In the genomic region with DNA sequence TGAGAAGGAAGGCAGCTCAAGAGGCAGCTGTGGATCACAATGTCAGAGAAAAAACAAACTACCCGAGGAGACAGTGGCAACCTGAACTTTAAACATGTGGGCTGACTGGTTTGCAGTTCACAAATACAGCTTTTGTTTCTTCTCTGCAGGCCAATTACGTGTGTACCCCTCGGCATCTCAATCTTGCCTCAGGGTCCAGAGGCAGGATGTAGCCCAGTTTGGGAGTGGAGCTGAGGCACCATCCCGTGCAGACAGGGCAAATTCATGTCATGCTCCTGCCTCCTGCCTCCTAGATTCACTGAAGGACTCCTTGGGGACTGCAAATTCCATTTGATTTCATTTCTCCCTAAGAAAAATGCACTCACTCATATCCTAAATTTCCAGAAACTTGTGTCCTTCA, we compare ENCODE assay signal across 12 cellular contexts.
DNase-seq lines count a peak whose midpoint lies in the region; ATAC-seq and TF ChIP-seq lines count a peak whose summit lies in the region.
"Had no signal": no experiment of that assay in that cellular context is flagged by ENCODE, and none has a peak within 500 bp of the region (broad histone marks: within the 10 kb centered on the region; RNA-seq: fewer than 3 reads in every experiment).

No MANE protein-coding gene starts in this region.

- H3K79me2 ChIP-seq in PC-3 (ENCODE audit: low read length): no peaks in the 10 kb centered on the region

- no peaks in the 10 kb centered on the region for H3K9me3 Mint-ChIP-seq in Calu3 (ENCODE audit: low read depth, unreplicated experiment)
- H3K9me3 Mint-ChIP-seq: IgD-negative memory B cell; T-helper 1 cell treated with Interleukin-12 subunit alpha and Interleukin-12 subunit beta and Interleukin-4 antibody, amounts not matched to agents 30 μg/mL and 1 μg/mL, for 36 hours had no signal

- H3K4me3 Mint-ChIP-seq in Calu3 (ENCODE audit: low read depth, unreplicated experiment): no peak overlapping the region
- H3K4me3 Mint-ChIP-seq: IgD-negative memory B cell; T-helper 1 cell treated with Interleukin-12 subunit alpha and Interleukin-12 subunit beta and Interleukin-4 antibody, amounts not matched to agents 30 μg/mL and 1 μg/mL, for 36 hours had no signal

- POLR2A ChIA-PET in PC-3 (lab: Charles Lee; ENCODE audit: unreplicated experiment): no interaction called here

- TF ChIP-seq CTCF in Calu3 (IDR thresholded peaks at IDR 0.05; ENCODE audit: unreplicated experiment) (no peak), PC-3 (conservative IDR thresholded peaks at IDR 0.05; ENCODE audit: low read depth, low read length) (no peak), epithelial cell of esophagus (IDR thresholded peaks at IDR 0.05; ENCODE audit: insufficient read depth, low read depth, low read length, missing control alignments) (no peak)

- H3K27me3 Mint-ChIP-seq in Calu3 (ENCODE audit: unreplicated experiment): peaks cover 9% of the 10 kb centered on the region

- intact Hi-C loops in Calu3 (cut with micrococcal nuclease; ENCODE audit: unreplicated experiment) (no loop called here), PC-3 (cut with micrococcal nuclease) (no loop called here)

- H3K4me1 ChIP-seq in PC-3 (ENCODE audit: insufficient read depth, low read length): peaks cover 8% of the 10 kb centered on the region; the same call in 1 of the 2 replicates

- CTCF ChIA-PET in Calu3 (lab: Charles Lee): no interaction called here
- CTCF ChIA-PET in PC-3 (lab: Charles Lee): no interaction called here

- DNase-seq in Calu3: peak; percentile 51
- DNase-seq in PC-3: peak; percentile 70
- DNase-seq in epithelial cell of esophagus (ENCODE audit: low read depth): peak; percentile 85
- DNase-seq in renal cortical epithelial cell (ENCODE audit: low read depth): peak; percentile 85
- no peak for DNase-seq in NCI-H446 treated with DMSO at 0.1 percent for 48 hours (lab: John Stamatoyannopoulos, UW)
- DNase-seq in stimulated activated CD4-positive, alpha-beta T cell treated with anti-CD3 and anti-CD28 coated beads, Interleukin-15, amount 100 ng/mL, for 24 hours: no peak
- DNase-seq: DND-41, NCI-H2227 treated with DMSO at 0.1 percent for 48 hours had no signal

- no peak overlapping the region for H3K9ac ChIP-seq in PC-3 (ENCODE audit: low read length)

- no peak overlapping the region for H2AFZ ChIP-seq in PC-3 (ENCODE audit: low read length)

- no peaks in the 10 kb centered on the region for H3K36me3 Mint-ChIP-seq in Calu3 (ENCODE audit: insufficient read depth, unreplicated experiment)
- H3K36me3 Mint-ChIP-seq: IgD-negative memory B cell had no signal

- H3K4me2 ChIP-seq in PC-3 (ENCODE audit: low read length): 0 out of 2 replicates have a peak overlapping the region, but pooled peaks have one; percentile 17

- no peaks in the 10 kb centered on the region; the same call in 1 of the 2 replicates for H3K9me2 ChIP-seq in PC-3 (replicated peaks; ENCODE audit: low read length)

- H4K20me1 ChIP-seq in PC-3 (ENCODE audit: low read length): no peaks in the 10 kb centered on the region

- H3K27ac ChIP-seq in PC-3 (ENCODE audit: low read length): peak overlapping the region; percentile 70

- H3K9me3 ChIP-seq in PC-3 (ENCODE audit: low read length): no peaks in the 10 kb centered on the region

- no peaks in the 10 kb centered on the region for H3K4me1 Mint-ChIP-seq in Calu3 (ENCODE audit: low read depth, unreplicated experiment)

- H3F3A ChIP-seq in PC-3 (ENCODE audit: low read length, unreplicated experiment): no peaks in the 10 kb centered on the region

- no peak for ATAC-seq in PC-3
- no peak for ATAC-seq in GM19023 (IDR thresholded peaks at IDR 0.05; ENCODE audit: unreplicated experiment)
- ATAC-seq in GM19467 (IDR thresholded peaks at IDR 0.05; ENCODE audit: unreplicated experiment): no peak

- no TSS peak for BruUV-seq in Calu3 (replicated peaks; lab: Mats Ljungman, UMichigan)
- BruUV-seq in PC-3 (replicated peaks; lab: Mats Ljungman, UMichigan): no TSS peak

- no peak overlapping the region for H3K27ac Mint-ChIP-seq in Calu3 (ENCODE audit: unreplicated experiment)
- H3K27ac Mint-ChIP-seq: IgD-negative memory B cell; T-helper 1 cell treated with Interleukin-12 subunit alpha and Interleukin-12 subunit beta and Interleukin-4 antibody, amounts not matched to agents 30 μg/mL and 1 μg/mL, for 36 hours had no signal

- no peak overlapping the region for H3K4me3 ChIP-seq in PC-3 (ENCODE audit: low read length)
- no peak overlapping the region for H3K4me3 ChIP-seq in epithelial cell of esophagus (ENCODE audit: low read length)

- no peaks in the 10 kb centered on the region for H3K36me3 ChIP-seq in PC-3 (ENCODE audit: low read depth, low read length)

- 0 out of 2 replicates have a peak, but pooled peaks cover 4% of the 10 kb centered on the region for H3K27me3 ChIP-seq in PC-3 (ENCODE audit: low read length)

Comparison
In these comparisons a context has a peak if more than half of its experiments do, and no peak if none do; other contexts are left out.
1. DNase-seq: peak in Calu3 (single experiment), PC-3 (single experiment), epithelial cell of esophagus (single experiment) and renal cortical epithelial cell (single experiment); none in NCI-H446 treated with DMSO at 0.1 percent for 48 hours (single experiment) and stimulated activated CD4-positive, alpha-beta T cell treated with anti-CD3 and anti-CD28 coated beads, Interleukin-15, amount 100 ng/mL, for 24 hours (single experiment).